In genomic region chr14:101039755-101040138, GRCh38 we compare ENCODE assay signal across 27 cellular contexts.
"Had no signal": no experiment of that assay in that cellular context is flagged by ENCODE, and none has a peak within 500 bp of the region (broad histone marks: within the 10 kb centered on the region; RNA-seq: fewer than 3 reads in every experiment).

No MANE protein-coding gene starts in this region.

- DNase-seq: hypothalamus; immature natural killer cell; left ventricle myocardium inferior; mesendoderm; naive B cell; natural killer cell; retina; right cardiac atrium; small intestine; stimulated activated CD4-positive, alpha-beta T cell treated with anti-CD3 and anti-CD28 coated beads, Interleukin-1b, Interleukin-23, amount 100 ng/mL, for 48 hours; stimulated activated CD4-positive, alpha-beta T cell treated with anti-CD3 and anti-CD28 coated beads, Interleukin-2, amount 100 ng/mL, for 48 hours; stimulated activated CD4-positive, alpha-beta T cell treated with anti-CD3 and anti-CD28 coated beads, Interleukin-4, amount 100 ng/mL, for 4 hours; stimulated activated CD8-positive, alpha-beta memory T cell treated with anti-CD3 and anti-CD28 coated beads, Interleukin-4, amount 100 ng/mL, for 48 hours; stimulated activated naive CD4-positive, alpha-beta T cell treated with Interleukin-2 at 50 U/mL for 16 hours; stimulated activated naive CD8-positive, alpha-beta T cell treated with anti-CD3 and anti-CD28 coated beads, Interleukin-15, amount 100 ng/mL, for 72 hours; substantia nigra; thyroid gland; transverse colon; upper lobe of left lung had no signal

- ATAC-seq: natural killer cell; right cardiac atrium; sciatic nerve; stimulated activated memory B cell treated with anti-CD40 and anti-IgM and Interleukin-4, amounts not matched to agents 10 μg/mL and 1 μg/mL and 100 μg/mL, for 72 hours; stimulated activated naive CD8-positive, alpha-beta T cell treated with anti-CD3 and anti-CD28 coated beads, Interleukin-15, amount 100 ng/mL, for 72 hours had no signal

- H3K27ac ChIP-seq: left ventricle myocardium inferior, ovary, thyroid gland, transverse colon, upper lobe of left lung, vagina had no signal

- H3K4me3 Mint-ChIP-seq: immature natural killer cell; mesothelial cell of epicardium; natural killer cell; stimulated activated memory B cell treated with anti-CD40 and anti-IgM and Interleukin-4, amounts not matched to agents 10 μg/mL and 1 μg/mL and 100 μg/mL, for 72 hours; stimulated activated naive CD8-positive, alpha-beta T cell treated with anti-CD3 and anti-CD28 coated beads, Interleukin-15, amount 100 ng/mL, for 72 hours had no signal

- FAIRE-seq: islet of Langerhans, small intestine had no signal

- H3K4me1 Mint-ChIP-seq: immature natural killer cell; mesothelial cell of epicardium; naive B cell; natural killer cell; stimulated activated memory B cell treated with anti-CD40 and anti-IgM and Interleukin-4, amounts not matched to agents 10 μg/mL and 1 μg/mL and 100 μg/mL, for 72 hours; stimulated activated naive CD8-positive, alpha-beta T cell treated with anti-CD3 and anti-CD28 coated beads, Interleukin-15, amount 100 ng/mL, for 72 hours had no signal

- H3K4me1 ChIP-seq: left ventricle myocardium inferior, thyroid gland, transverse colon, upper lobe of left lung, vagina had no signal

- H3K27me3 ChIP-seq: ovary, thyroid gland, transverse colon, upper lobe of left lung, vagina had no signal

- H3K4me3 ChIP-seq: left ventricle myocardium inferior, lung, ovary, prostate gland, thyroid gland, transverse colon, upper lobe of left lung, vagina had no signal

- H3K9me3 Mint-ChIP-seq: immature natural killer cell; natural killer cell; stimulated activated memory B cell treated with anti-CD40 and anti-IgM and Interleukin-4, amounts not matched to agents 10 μg/mL and 1 μg/mL and 100 μg/mL, for 72 hours; stimulated activated naive CD8-positive, alpha-beta T cell treated with anti-CD3 and anti-CD28 coated beads, Interleukin-15, amount 100 ng/mL, for 72 hours had no signal

- H3K36me3 Mint-ChIP-seq: immature natural killer cell; mesothelial cell of epicardium; naive B cell; natural killer cell; stimulated activated memory B cell treated with anti-CD40 and anti-IgM and Interleukin-4, amounts not matched to agents 10 μg/mL and 1 μg/mL and 100 μg/mL, for 72 hours had no signal

- H3K27me3 Mint-ChIP-seq: stimulated activated memory B cell treated with anti-CD40 and anti-IgM and Interleukin-4, amounts not matched to agents 10 μg/mL and 1 μg/mL and 100 μg/mL, for 72 hours had no signal

- H3K9me3 ChIP-seq: left ventricle myocardium inferior, ovary, prostate gland, thyroid gland, transverse colon, upper lobe of left lung, vagina had no signal

- H3K36me3 ChIP-seq: left ventricle myocardium inferior, ovary, prostate gland, thyroid gland, transverse colon, upper lobe of left lung, vagina had no signal
